In genomic region chr13:100302391-100302790, GRCh38 we compare ENCODE assay signal across 19 cellular contexts.
"Had no signal": no experiment of that assay in that cellular context is flagged by ENCODE, and none has a peak within 500 bp of the region (broad histone marks: within the 10 kb centered on the region; RNA-seq: fewer than 3 reads in every experiment).

No MANE protein-coding gene starts in this region.

- H3K9me3 ChIP-seq: esophagus muscularis mucosa, gastroesophageal sphincter, thyroid gland had no signal

- H3K27me3 Mint-ChIP-seq: naive B cell, type B pancreatic cell had no signal

- H3K27ac ChIP-seq: esophagus muscularis mucosa, gastroesophageal sphincter had no signal

- DNase-seq: cortex of kidney; dorsolateral prefrontal cortex; effector CD8-positive, alpha-beta T cell; foreskin fibroblast; immature natural killer cell; left colon; left ventricle myocardium superior; mesendoderm; naive B cell; posterior cingulate gyrus; stimulated activated CD4-positive, alpha-beta T cell treated with anti-CD3 and anti-CD28 coated beads, Interleukin-2, amount 100 ng/mL, for 48 hours; stimulated activated naive CD4-positive, alpha-beta T cell treated with Interleukin-2 at 50 U/mL for 16 hours; thyroid gland had no signal

- H3K9me3 Mint-ChIP-seq: immature natural killer cell, nephron, type B pancreatic cell had no signal

- H3K4me1 ChIP-seq: esophagus muscularis mucosa, gastroesophageal sphincter had no signal

- ATAC-seq: gastroesophageal sphincter, left colon, left ventricle myocardium superior had no signal

- H3K36me3 Mint-ChIP-seq: naive B cell had no signal

- H3K27me3 ChIP-seq: dorsolateral prefrontal cortex, esophagus muscularis mucosa, gastroesophageal sphincter, thyroid gland had no signal

- H3K4me2 ChIP-seq: smooth muscle cell had no signal

- H3K4me3 Mint-ChIP-seq: immature natural killer cell, naive B cell, nephron, type B pancreatic cell had no signal

- H3K27ac Mint-ChIP-seq: immature natural killer cell, naive B cell, nephron, type B pancreatic cell had no signal

- H3K36me3 ChIP-seq: thyroid gland had no signal

- H3K4me3 ChIP-seq: dorsolateral prefrontal cortex, esophagus muscularis mucosa, gastroesophageal sphincter, smooth muscle cell, thyroid gland had no signal

- FAIRE-seq: urothelium cell line had no signal
